In genomic region chr2:228841877-228842276, GRCh38 we compare ENCODE assay signal across 16 cellular contexts.
DNase-seq lines count a peak whose midpoint lies in the region; ATAC-seq and TF ChIP-seq lines count a peak whose summit lies in the region.
"Had no signal": no experiment of that assay in that cellular context is flagged by ENCODE, and none has a peak within 500 bp of the region (broad histone marks: within the 10 kb centered on the region; RNA-seq: fewer than 3 reads in every experiment).

No MANE protein-coding gene starts in this region.

- H3K79me2 ChIP-seq in hepatocyte, result no peaks in the 10 kb centered on the region

- no peaks in the 10 kb centered on the region for H3K36me3 ChIP-seq in hepatocyte (replicated peaks; ENCODE audit: insufficient read depth, low read depth)
- H3K36me3 ChIP-seq: suprapubic skin had no signal

- no peaks in the 10 kb centered on the region for H3K9me2 ChIP-seq in hepatocyte (replicated peaks; ENCODE audit: insufficient read depth)
- H3K9me2 ChIP-seq: SK-N-SH had no signal

- DNase-seq in DMS153 treated with DMSO at 0.1 percent for 48 hours (lab: John Stamatoyannopoulos, UW; ENCODE audit: unreplicated experiment), result peak; percentile 67
- DNase-seq in HT1080 (ENCODE audit: low read depth), result peak; percentile 42
- peak; percentile 35 for DNase-seq in RPMI7951 (ENCODE audit: low read depth)
- peak; percentile 62 for DNase-seq in hepatocyte (ENCODE audit: low spot score)
- DNase-seq in NCI-H1694 treated with DMSO at 0.1 percent for 48 hours (lab: John Stamatoyannopoulos, UW), result no peak
- DNase-seq in NOMO-1 (lab: John Stamatoyannopoulos, UW; ENCODE audit: unreplicated experiment in 2 of 2), result no peak
- DNase-seq: activated CD4-positive, alpha-beta T cell treated with anti-CD3 and anti-CD28 coated beads, Interleukin-2, amount 50 U/mL, for 48 hours; activated naive CD8-positive, alpha-beta T cell treated with anti-CD3 and anti-CD28 coated beads for 36 hours; activated T-cell treated with anti-CD3 and anti-CD28 coated beads, Interleukin-2, amount 50 U/mL, for 4 hours; DMS79; effector memory CD8-positive, alpha-beta T cell; NCI-H2171; SK-N-SH had no signal

- H3K27me3 ChIP-seq in hepatocyte, result no peaks in the 10 kb centered on the region
- H3K27me3 ChIP-seq: suprapubic skin had no signal

- no peak overlapping the region for H3K4me2 ChIP-seq in hepatocyte
- H3K4me2 ChIP-seq: SK-N-SH had no signal

- H4K20me1 ChIP-seq in hepatocyte (ENCODE audit: insufficient read depth, poor library complexity, severe bottlenecking), result no peaks in the 10 kb centered on the region

- no peak overlapping the region for H2AFZ ChIP-seq in hepatocyte

- no peaks in the 10 kb centered on the region for H3K9me3 ChIP-seq in hepatocyte (ENCODE audit: low read depth)
- H3K9me3 ChIP-seq: SK-N-SH, suprapubic skin had no signal

- peak overlapping the region; percentile 44 for H3K27ac ChIP-seq in hepatocyte

- H3K4me1 ChIP-seq in hepatocyte (ENCODE audit: insufficient read depth), result peaks cover 7% of the 10 kb centered on the region
- H3K4me1 ChIP-seq: suprapubic skin had no signal

- H3K4me3 ChIP-seq in hepatocyte, result no peak overlapping the region
- H3K4me3 ChIP-seq: suprapubic skin had no signal

- WGBS in hepatocyte (ENCODE audit: low lambda C conversion rate, missing lambda C conversion rate), result 41% methylated on average over 3 of the region's 3 CpGs

- no peak for TF ChIP-seq CTCF in hepatocyte (IDR thresholded peaks at IDR 0.05; ENCODE audit: poor library complexity)

- ATAC-seq in GM21367 (IDR thresholded peaks at IDR 0.05; ENCODE audit: unreplicated experiment) (no peak), HG03159 (IDR thresholded peaks at IDR 0.05; ENCODE audit: unreplicated experiment) (no peak)
- ATAC-seq: activated T-cell treated with anti-CD3 and anti-CD28 coated beads, Interleukin-2, amount 50 U/mL, for 4 hours; effector memory CD8-positive, alpha-beta T cell had no signal

Comparison
In these comparisons a context has a peak if more than half of its experiments do, and no peak if none do; other contexts are left out.
1. DNase-seq: peak in DMS153 treated with DMSO at 0.1 percent for 48 hours (single experiment), HT1080 (single experiment), RPMI7951 (single experiment) and hepatocyte (single experiment); none in NCI-H1694 treated with DMSO at 0.1 percent for 48 hours (single experiment) and NOMO-1 (0 of 2).